8 cellular contexts compared by ENCODE assay signal in genomic region chr3:184336484-184337230, GRCh38. TPM values are rescaled to one million over a fixed set of nuclear protein-coding genes. Genes with fewer than 3 reads are reported as not detected.
DNase-seq lines count a peak whose midpoint lies in the region; ATAC-seq, FAIRE-seq and TF ChIP-seq lines count a peak whose summit lies in the region.

No MANE protein-coding gene starts in this region.

- H3K4me3 ChIP-seq in SJCRH30: peak overlapping the region; percentile 63
- peak overlapping the region; percentile 68 for H3K4me3 ChIP-seq in ectodermal cell (ENCODE audit: insufficient read depth, low read depth, low read length)
- peak overlapping the region; percentile 78 for H3K4me3 ChIP-seq in lower lobe of right lung
- H3K4me3 ChIP-seq in thymus (ENCODE audit: low read length): peak overlapping the region; percentile 91

- H3K36me3 ChIP-seq in SJCRH30 (peaks cover 33% of the 10 kb centered on the region), ectodermal cell (ENCODE audit: control insufficient read depth, insufficient read depth, low read length) (peaks cover 25% of the 10 kb centered on the region), lower lobe of right lung (peaks cover 42% of the 10 kb centered on the region), thymus (ENCODE audit: control insufficient read depth, insufficient read depth) (peaks cover 27% of the 10 kb centered on the region)

- DNase-seq in DMS53 treated with DMSO at 0.1 percent for 48 hours (lab: John Stamatoyannopoulos, UW; ENCODE audit: unreplicated experiment): peak; percentile 28
- peak in 1 of 2 experiments; percentile 51 for DNase-seq in SJCRH30
- no peak for DNase-seq in lower lobe of right lung
- no peak for DNase-seq in RCC 7860 (ENCODE audit: low spot score)
- DNase-seq in SKM-1 (lab: John Stamatoyannopoulos, UW; ENCODE audit: unreplicated experiment): no peak

- no peak for TF ChIP-seq CTCF in lower lobe of right lung (IDR thresholded peaks at IDR 0.05)

- H3K27me3 ChIP-seq in SJCRH30: no peaks in the 10 kb centered on the region
- H3K27me3 ChIP-seq in ectodermal cell (ENCODE audit: control insufficient read depth, insufficient read depth, low read length, poor library complexity, severe bottlenecking): no peaks in the 10 kb centered on the region
- no peaks in the 10 kb centered on the region for H3K27me3 ChIP-seq in lower lobe of right lung (ENCODE audit: low read depth)
- no peaks in the 10 kb centered on the region for H3K27me3 ChIP-seq in thymus (ENCODE audit: control insufficient read depth, insufficient read depth)

- 37 to 39% methylated on average over 15 of the region's 15 CpGs for WGBS in ectodermal cell, 2 experiments
- WGBS in thymus: 18% methylated on average over 15 of the region's 15 CpGs

- FAIRE-seq in RCC 7860 (lab: Jason Lieb, UNC): no peak

- intact Hi-C loops in lower lobe of right lung (cut with DNase I): no loop called here

- H3K4me1 ChIP-seq in SJCRH30: peaks cover 7% of the 10 kb centered on the region; the same call in 1 of the 2 replicates
- peaks cover 27% of the 10 kb centered on the region for H3K4me1 ChIP-seq in ectodermal cell (ENCODE audit: control insufficient read depth, insufficient read depth, low read length)
- peaks cover 32% of the 10 kb centered on the region for H3K4me1 ChIP-seq in lower lobe of right lung
- peaks cover 9% of the 10 kb centered on the region for H3K4me1 ChIP-seq in thymus (ENCODE audit: control insufficient read depth, insufficient read depth, low read length)

- H3K9me3 ChIP-seq in SJCRH30 (replicated peaks): no peaks in the 10 kb centered on the region
- no peaks in the 10 kb centered on the region for H3K9me3 ChIP-seq in ectodermal cell (ENCODE audit: control insufficient read depth, low read length)
- H3K9me3 ChIP-seq in lower lobe of right lung: no peaks in the 10 kb centered on the region
- H3K9me3 ChIP-seq in thymus (ENCODE audit: control insufficient read depth): no peaks in the 10 kb centered on the region

- ATAC-seq in HG02852 (IDR thresholded peaks at IDR 0.05; ENCODE audit: unreplicated experiment) (peak; percentile 20), lower lobe of right lung (peak; percentile 74 to 75)

- H3K27ac ChIP-seq in SJCRH30: peak overlapping the region; percentile 50; the same call in 1 of the 2 replicates
- peak overlapping the region; percentile 95 for H3K27ac ChIP-seq in ectodermal cell (ENCODE audit: insufficient read depth, low read depth, low read length, poor library complexity, severe bottlenecking)
- H3K27ac ChIP-seq in lower lobe of right lung: peak overlapping the region; percentile 93
- H3K27ac ChIP-seq in thymus (ENCODE audit: low read depth): peak overlapping the region; percentile 93

RNA-seq across cellular contexts. Expression of gene FAM131A, which starts 0.7 kb away (rescaled TPM):
- total RNA-seq in SJCRH30 (2014; rRNA removed; shearing (Covaris generic)): 4.8 and 5.9 TPM in 2 replicates
- polyA plus RNA-seq in ectodermal cell (2013, experiment 1 of 4): 25.5 TPM
- 24.2 TPM for polyA plus RNA-seq in ectodermal cell (2013, experiment 2 of 4)
- polyA plus RNA-seq in ectodermal cell (2013, experiment 3 of 4): 20.9 TPM
- polyA plus RNA-seq in ectodermal cell (2013, experiment 4 of 4): 21.4 TPM
- total RNA-seq in lower lobe of right lung: 17.0 TPM
- polyA plus RNA-seq in thymus: 11.7 TPM

RNA-seq across cellular contexts. Expression of gene EIF4G1, which starts 22.3 kb away (rescaled TPM):
- 304 and 312 TPM in 2 replicates for total RNA-seq in SJCRH30 (2014; rRNA removed; shearing (Covaris generic))
- 307 TPM for polyA plus RNA-seq in ectodermal cell (2013, experiment 1 of 4)
- 324 TPM for polyA plus RNA-seq in ectodermal cell (2013, experiment 2 of 4)
- polyA plus RNA-seq in ectodermal cell (2013, experiment 3 of 4): 196 TPM
- 215 TPM for polyA plus RNA-seq in ectodermal cell (2013, experiment 4 of 4)
- total RNA-seq in lower lobe of right lung: 271 TPM
- 97.5 TPM for polyA plus RNA-seq in thymus

RNA-seq across cellular contexts. Expression of gene CLCN2, which starts 24.7 kb away (rescaled TPM):
- 4.1 and 5.5 TPM in 2 replicates for total RNA-seq in SJCRH30 (2014; rRNA removed; shearing (Covaris generic))
- polyA plus RNA-seq in ectodermal cell (2013, experiment 1 of 4): 45.1 TPM
- 48.2 TPM for polyA plus RNA-seq in ectodermal cell (2013, experiment 2 of 4)
- polyA plus RNA-seq in ectodermal cell (2013, experiment 3 of 4): 40.2 TPM
- 44.0 TPM for polyA plus RNA-seq in ectodermal cell (2013, experiment 4 of 4)
- total RNA-seq in lower lobe of right lung: 4.4 TPM
- 7.0 TPM for polyA plus RNA-seq in thymus

RNA-seq across cellular contexts. Expression of gene POLR2H, which starts 24.9 kb away (rescaled TPM):
- 86.8 and 91.6 TPM in 2 replicates for total RNA-seq in SJCRH30 (2014; rRNA removed; shearing (Covaris generic))
- 116 TPM for polyA plus RNA-seq in ectodermal cell (2013, experiment 1 of 4)
- polyA plus RNA-seq in ectodermal cell (2013, experiment 2 of 4): 121 TPM
- 105 TPM for polyA plus RNA-seq in ectodermal cell (2013, experiment 3 of 4)
- 123 TPM for polyA plus RNA-seq in ectodermal cell (2013, experiment 4 of 4)
- total RNA-seq in lower lobe of right lung: 53.3 TPM
- 117 TPM for polyA plus RNA-seq in thymus

RNA-seq across cellular contexts. Expression of gene PSMD2, which starts 37.6 kb away (rescaled TPM):
- 302 TPM in 2 replicates for total RNA-seq in SJCRH30 (2014; rRNA removed; shearing (Covaris generic))
- 377 TPM for polyA plus RNA-seq in ectodermal cell (2013, experiment 1 of 4)
- polyA plus RNA-seq in ectodermal cell (2013, experiment 2 of 4): 343 TPM
- polyA plus RNA-seq in ectodermal cell (2013, experiment 3 of 4): 293 TPM
- 299 TPM for polyA plus RNA-seq in ectodermal cell (2013, experiment 4 of 4)
- 135 TPM for total RNA-seq in lower lobe of right lung
- 76.1 TPM for polyA plus RNA-seq in thymus
